ENCODE assay signal across 12 cellular contexts in genomic region chr2:189175869-189176431, GRCh38. TPM values are rescaled to one million over a fixed set of nuclear protein-coding genes. Genes with fewer than 3 reads are reported as not detected.
DNase-seq lines count a peak whose midpoint lies in the region; ATAC-seq and TF ChIP-seq lines count a peak whose summit lies in the region.
"Had no signal": no experiment of that assay in that cellular context is flagged by ENCODE, and none has a peak within 500 bp of the region (broad histone marks: within the 10 kb centered on the region; RNA-seq: fewer than 3 reads in every experiment).

No MANE protein-coding gene starts in this region.

- peak overlapping the region in 2 of 5 donors; percentile 86 to 93 for H3K9ac ChIP-seq in subcutaneous abdominal adipose tissue (ENCODE audit: low read length in 5 of 5)

- TF ChIP-seq CTCF in HFFc6 (IDR thresholded peaks at IDR 0.05) (no peak), brain microvascular endothelial cell (IDR thresholded peaks at IDR 0.05; ENCODE audit: low read depth, low read length, missing control alignments) (no peak), lower lobe of right lung (IDR thresholded peaks at IDR 0.05) (no peak), GM23338 (conservative IDR thresholded peaks at IDR 0.05; ENCODE audit: low read depth in 2 of 2) (no peak)

- H3K27ac Mint-ChIP-seq in HFFc6 (no peak overlapping the region), GM23338 (no peak overlapping the region)

- peak overlapping the region; percentile 73 for H3K27ac ChIP-seq in brain microvascular endothelial cell
- H3K27ac ChIP-seq in lower lobe of right lung = no peak overlapping the region
- peak overlapping the region; percentile 89 for H3K27ac ChIP-seq in subcutaneous abdominal adipose tissue (ENCODE audit: low read depth, low read length)
- H3K27ac ChIP-seq in GM23338 (ENCODE audit: low read depth) = no peak overlapping the region

- H3K36me3 Mint-ChIP-seq in HFFc6 (ENCODE audit: low read depth) (peaks cover 46% of the 10 kb centered on the region), GM23338 (ENCODE audit: low read depth) (no peaks in the 10 kb centered on the region)

- in situ Hi-C loops in brain microvascular endothelial cell (cut with HindIII; ENCODE audit: low pct_ligation_motif_present, low sequenced_read_pairs) = no loop called here

- ATAC-seq in lower lobe of right lung (no peak), GM18870 (IDR thresholded peaks at IDR 0.05; ENCODE audit: unreplicated experiment) (no peak), GM23338 (no peak), HG03521 (IDR thresholded peaks at IDR 0.05; ENCODE audit: unreplicated experiment) (no peak)

- no peak overlapping the region for H3K4me2 ChIP-seq in GM23338

- no peaks in the 10 kb centered on the region for H3F3A ChIP-seq in GM23338 (replicated peaks; ENCODE audit: low read depth)

- H3K27me3 Mint-ChIP-seq in HFFc6 (ENCODE audit: insufficient read depth) = peaks cover 5% of the 10 kb centered on the region; the same call in 1 of the 2 replicates
- H3K27me3 Mint-ChIP-seq in GM23338 (ENCODE audit: insufficient read depth, low read depth, poor library complexity) = peaks cover 3% of the 10 kb centered on the region

- H3K27me3 ChIP-seq in brain microvascular endothelial cell (replicated peaks) (no peaks in the 10 kb centered on the region), lower lobe of right lung (ENCODE audit: low read depth) (no peaks in the 10 kb centered on the region), subcutaneous abdominal adipose tissue (ENCODE audit: control insufficient read depth in 5 of 5, insufficient read depth in 4 of 5, low read length in 5 of 5) (no peaks in the 10 kb centered on the region), GM23338 (ENCODE audit: insufficient read depth) (no peaks in the 10 kb centered on the region)

- H3K9me3 Mint-ChIP-seq in HFFc6 (peaks cover 4% of the 10 kb centered on the region), GM23338 (no peaks in the 10 kb centered on the region)

- intact Hi-C loops in lower lobe of right lung (cut with DNase I) = no loop called here

- H3K4me1 Mint-ChIP-seq in HFFc6 (ENCODE audit: low read depth) (peaks cover 39% of the 10 kb centered on the region), GM23338 (peaks cover 34% of the 10 kb centered on the region)

- peaks cover 6% of the 10 kb centered on the region; the same call in 1 of the 2 replicates for H3K79me2 ChIP-seq in GM23338 (replicated peaks; ENCODE audit: insufficient read depth)

- no peaks in the 10 kb centered on the region for H3K9me2 ChIP-seq in GM23338 (ENCODE audit: insufficient read depth)

- H4K20me1 ChIP-seq in GM23338 (replicated peaks; ENCODE audit: insufficient read depth) = no peaks in the 10 kb centered on the region

- H2AFZ ChIP-seq in GM23338 = no peak overlapping the region

- DNase-seq in HFFc6 (no peak), brain microvascular endothelial cell (no peak), lower lobe of right lung (no peak), GM23338 (ENCODE audit: low spot score) (no peak)
- no peak for DNase-seq in activated CD4-positive, CD25-positive, alpha-beta regulatory T cell treated with anti-CD3 and anti-CD28 coated beads, Interleukin-2, amount 50 U/mL, for 72 hours
- DNase-seq: GF-D8; MM.1S; NCI-H2107; stimulated activated naive CD4-positive, alpha-beta T cell treated with Interleukin-2 at 50 U/mL for 16 hours had no signal

- H3K4me1 ChIP-seq in lower lobe of right lung = no peaks in the 10 kb centered on the region
- H3K4me1 ChIP-seq in subcutaneous abdominal adipose tissue (ENCODE audit: control insufficient read depth in 5 of 5, insufficient read depth in 5 of 5, low read length in 5 of 5) = peaks cover 0 to 44% (median 33%) of the 10 kb centered on the region in 5 donors
- peaks cover 27% of the 10 kb centered on the region for H3K4me1 ChIP-seq in GM23338 (ENCODE audit: insufficient read depth)

- peak overlapping the region; percentile 99 for H3K4me3 Mint-ChIP-seq in HFFc6
- no peak overlapping the region for H3K4me3 Mint-ChIP-seq in GM23338

- H3K4me3 ChIP-seq in brain microvascular endothelial cell (ENCODE audit: low read depth, low read length) = peak overlapping the region; percentile 88
- peak overlapping the region; percentile 47 for H3K4me3 ChIP-seq in lower lobe of right lung
- H3K4me3 ChIP-seq in subcutaneous abdominal adipose tissue (ENCODE audit: low read depth in 1 of 5, low read length in 5 of 5) = peak overlapping the region; percentile 72 to 98 (median 90)
- no peak overlapping the region for H3K4me3 ChIP-seq in GM23338

- H3K9me3 ChIP-seq in lower lobe of right lung (no peaks in the 10 kb centered on the region), subcutaneous abdominal adipose tissue (ENCODE audit: control insufficient read depth in 5 of 5, low read length in 5 of 5) (peaks cover 0 to 3% (median 0%) of the 10 kb centered on the region in 5 donors)

- peaks cover 4% of the 10 kb centered on the region for H3K36me3 ChIP-seq in brain microvascular endothelial cell (replicated peaks)
- no peaks in the 10 kb centered on the region for H3K36me3 ChIP-seq in lower lobe of right lung
- H3K36me3 ChIP-seq in subcutaneous abdominal adipose tissue (ENCODE audit: control insufficient read depth in 5 of 5, insufficient read depth in 5 of 5, low read length in 5 of 5) = peaks cover 0 to 6% (median 0%) of the 10 kb centered on the region in 5 donors
- H3K36me3 ChIP-seq in GM23338 (ENCODE audit: insufficient read depth) = no peaks in the 10 kb centered on the region

TF ChIP-seq in GM23338, 12 proteins besides CTCF, POLR2A, EP300 and RAD21 (continues in another document):
- TF ChIP-seq STAT1 (IDR thresholded peaks at IDR 0.05; ENCODE audit: unreplicated experiment) (no peak), POLR2AphosphoS5 (IDR thresholded peaks at IDR 0.05; ENCODE audit: low read depth) (no peak), REST (IDR thresholded peaks at IDR 0.05; ENCODE audit: unreplicated experiment) (no peak), EZH2 (IDR thresholded peaks at IDR 0.05; ENCODE audit: low read depth, unreplicated experiment) (no peak), ZNF331 (CRISPR knock-in tag; IDR thresholded peaks at IDR 0.05; ENCODE audit: low read depth) (no peak), JUNB (IDR thresholded peaks at IDR 0.05; ENCODE audit: unreplicated experiment) (no peak)

RNA-seq across cellular contexts. Expression of gene COL5A2, which starts 3.6 kb away (rescaled TPM):
- 100 to 1,000 TPM; 265 to 388 (median 303) TPM for total RNA-seq in HFFc6 (2021; fragmentation: NEBNext Ultra II Directional; extraction: Animal tissue kit (Norgen Biotek cat#: 25700))
- 26.3 TPM for total RNA-seq in lower lobe of right lung
- total RNA-seq in GM23338 (2014; rRNA removed; shearing (Covaris generic)) = 19.7 and 20.2 TPM in 2 replicates
- 6.0 and 6.7 TPM in 2 replicates for polyA plus RNA-seq in GM23338 (2016; fragmentation: Nextera tagmentation; extraction: Ambion mirVana)

Comparison
In these comparisons a context has a peak if more than half of its experiments do, and no peak if none do; other contexts are left out.
1. H3K27ac ChIP-seq: peak in brain microvascular endothelial cell (single experiment) and subcutaneous abdominal adipose tissue (single experiment); none in lower lobe of right lung (single experiment) and GM23338 (single experiment).